ENCODE assay signal across 8 cellular contexts in genomic region chr2:65227471-65228248, GRCh38.
DNase-seq lines count a peak whose midpoint lies in the region; ATAC-seq lines count a peak whose summit lies in the region.

Gene ACTR2 (plus strand): TSS chr2:65227831. CDS start chr2:65227910, 79 bp downstream.

- peak; percentile 96 for DNase-seq in AG08396 (ENCODE audit: low spot score)
- DNase-seq in NCI-H345 treated with DMSO at 0.1 percent for 48 hours (lab: John Stamatoyannopoulos, UW; ENCODE audit: unreplicated experiment) = peak; percentile 80
- peak; percentile 85 to 93 (median 90) for DNase-seq in activated CD4-positive, CD25-positive, alpha-beta regulatory T cell (lab: John Stamatoyannopoulos, UW)
- DNase-seq in central memory CD4-positive, alpha-beta T cell = peak; percentile 94
- DNase-seq in inferior parietal cortex (ENCODE audit: extremely low spot score) = peak; percentile 93
- DNase-seq in stimulated activated CD4-positive, alpha-beta T cell treated with anti-CD3 and anti-CD28 coated beads, Interleukin-12 subunit alpha, Interleukin-12 subunit beta, amount 100 ng/mL, for 24 hours (ENCODE audit: low read depth in 2 of 2) = peak; percentile 90

- ATAC-seq in GM19023 (IDR thresholded peaks at IDR 0.05; ENCODE audit: unreplicated experiment) (peak; percentile 89), HG03280 (IDR thresholded peaks at IDR 0.05; ENCODE audit: unreplicated experiment) (peak; percentile 89)

Comparison
In these comparisons a context has a peak if more than half of its experiments do, and no peak if none do; other contexts are left out.
1. Peak in every context shown above with its lines: DNase-seq and ATAC-seq.